In the genomic region with DNA sequence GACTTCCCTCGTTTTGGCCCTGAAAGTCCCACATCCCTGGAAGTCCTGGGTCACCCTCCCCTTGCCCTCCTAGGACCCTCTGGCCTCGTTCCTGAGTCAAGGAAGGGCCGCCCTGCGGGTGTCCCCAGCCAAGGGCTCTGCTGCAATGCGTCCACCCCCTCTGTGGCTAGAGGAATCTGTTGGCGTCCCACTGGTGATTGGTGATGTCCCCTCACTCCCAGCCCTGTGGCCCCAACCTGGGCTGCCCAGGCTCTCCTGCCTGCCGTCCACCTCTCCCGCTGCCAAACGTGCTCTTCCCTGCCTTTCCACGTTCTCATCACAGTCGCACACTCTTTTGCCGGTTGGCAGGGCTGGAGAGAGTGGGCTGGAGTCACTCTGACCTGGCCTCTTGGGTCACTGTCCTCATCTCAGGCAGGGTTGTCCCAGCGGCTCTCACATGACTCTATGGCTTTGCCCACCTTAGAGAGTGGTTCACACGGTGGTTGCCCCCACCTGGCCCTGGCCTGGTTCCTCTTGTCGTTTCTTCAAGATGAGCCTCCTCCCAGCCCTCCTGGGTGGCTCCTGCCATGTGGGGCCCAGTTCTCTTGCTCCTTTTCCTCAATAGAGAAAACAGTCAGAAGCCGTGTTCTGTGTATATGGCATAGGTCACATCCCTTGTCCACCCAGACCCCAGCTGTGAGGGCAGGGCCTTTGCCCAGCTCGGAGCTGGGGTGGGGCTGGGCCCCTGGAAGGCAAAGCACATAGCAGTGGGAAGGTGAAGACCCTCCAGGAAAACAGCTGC, we compare ENCODE assay signal across 12 cellular contexts.
DNase-seq lines count a peak whose midpoint lies in the region; ATAC-seq and TF ChIP-seq lines count a peak whose summit lies in the region.
"Had no signal": no experiment of that assay in that cellular context is flagged by ENCODE, and none has a peak within 500 bp of the region (broad histone marks: within the 10 kb centered on the region; RNA-seq: fewer than 3 reads in every experiment).

No MANE protein-coding gene starts in this region.

- no peak for TF ChIP-seq POLR2A in NB4 (IDR thresholded peaks at IDR 0.05; ENCODE audit: extremely low read depth, insufficient read length)
- no peak for TF ChIP-seq POLR2A in vagina (IDR thresholded peaks at IDR 0.05)

- TF ChIP-seq CTCF in NB4 (IDR thresholded peaks at IDR 0.05; ENCODE audit: low read depth, low read length) (no peak), vagina (IDR thresholded peaks at IDR 0.05) (no peak), GM23338 (conservative IDR thresholded peaks at IDR 0.05; ENCODE audit: low read depth in 2 of 2) (no peak)

- H3K4me2 ChIP-seq in GM23338: no peak overlapping the region

- peaks cover 30% of the 10 kb centered on the region for H3K4me1 Mint-ChIP-seq in GM23338

- peaks cover 11% of the 10 kb centered on the region for H3K27me3 Mint-ChIP-seq in GM23338 (ENCODE audit: insufficient read depth, low read depth, poor library complexity)

- no peak overlapping the region; the same call in 2 of the 3 replicates for H3K4me3 Mint-ChIP-seq in GM23338

- intact Hi-C loops in vagina (cut with DNase I): no loop called here

- H3F3A ChIP-seq in GM23338 (replicated peaks; ENCODE audit: low read depth): 0 out of 2 replicates have a peak, but pooled peaks cover 8% of the 10 kb centered on the region

- H3K36me3 Mint-ChIP-seq in GM23338 (ENCODE audit: low read depth): no peaks in the 10 kb centered on the region; the same call in 2 of the 3 replicates

- H3K27ac ChIP-seq in vagina (no peak overlapping the region), GM23338 (ENCODE audit: low read depth) (no peak overlapping the region)

- no peaks in the 10 kb centered on the region for H4K20me1 ChIP-seq in GM23338 (replicated peaks; ENCODE audit: insufficient read depth)

- no peak overlapping the region for H3K27ac Mint-ChIP-seq in GM23338

- H3K27me3 ChIP-seq in vagina (no peaks in the 10 kb centered on the region), GM23338 (ENCODE audit: insufficient read depth) (no peaks in the 10 kb centered on the region)
- H3K27me3 ChIP-seq: dorsolateral prefrontal cortex had no signal

- no peaks in the 10 kb centered on the region for H3K9me3 ChIP-seq in vagina

- no peaks in the 10 kb centered on the region for H3K79me2 ChIP-seq in GM23338 (replicated peaks; ENCODE audit: insufficient read depth)

- no peaks in the 10 kb centered on the region for H3K9me2 ChIP-seq in GM23338 (ENCODE audit: insufficient read depth)

- H2AFZ ChIP-seq in GM23338: no peak overlapping the region

- ATAC-seq in GM23338: no peak
- no peak for ATAC-seq in HG03521 (IDR thresholded peaks at IDR 0.05; ENCODE audit: unreplicated experiment)

- peak; percentile 2 for DNase-seq in stimulated activated CD4-positive, alpha-beta T cell treated with anti-CD3 and anti-CD28 coated beads, Interleukin-4, amount 100 ng/mL, for 24 hours
- DNase-seq in stimulated activated CD4-positive, alpha-beta T cell treated with anti-CD3 and anti-CD28 coated beads, Interleukin-1b, Interleukin-23, amount 100 ng/mL, for 48 hours: no peak
- no peak for DNase-seq in NB4 (ENCODE audit: low read depth)
- peak; percentile 51 for DNase-seq in islet precursor cell
- peak; percentile 75 to 85 for DNase-seq in vagina (ENCODE audit: extremely low spot score in 2 of 2)
- DNase-seq in GM23338 (ENCODE audit: low spot score): no peak
- no peak for DNase-seq in NCI-H524 treated with DMSO at 0.1 percent for 48 hours (lab: John Stamatoyannopoulos, UW)
- DNase-seq: foreskin melanocyte, NCI-H446, SHP77 had no signal

- no peaks in the 10 kb centered on the region for H3K9me3 Mint-ChIP-seq in GM23338

- H3K4me3 ChIP-seq in NB4 (ENCODE audit: low read depth, low read length) (peak overlapping the region; percentile 30), vagina (no peak overlapping the region), GM23338 (no peak overlapping the region)

- H3K36me3 ChIP-seq in vagina (no peaks in the 10 kb centered on the region), GM23338 (ENCODE audit: insufficient read depth) (no peaks in the 10 kb centered on the region)

- H3K4me1 ChIP-seq in vagina (peaks cover 7% of the 10 kb centered on the region), GM23338 (ENCODE audit: insufficient read depth) (no peaks in the 10 kb centered on the region)

TF ChIP-seq in GM23338, 12 proteins besides CTCF, POLR2A, EP300 and RAD21 (continues in another document):
- TF ChIP-seq, protein P1, sequence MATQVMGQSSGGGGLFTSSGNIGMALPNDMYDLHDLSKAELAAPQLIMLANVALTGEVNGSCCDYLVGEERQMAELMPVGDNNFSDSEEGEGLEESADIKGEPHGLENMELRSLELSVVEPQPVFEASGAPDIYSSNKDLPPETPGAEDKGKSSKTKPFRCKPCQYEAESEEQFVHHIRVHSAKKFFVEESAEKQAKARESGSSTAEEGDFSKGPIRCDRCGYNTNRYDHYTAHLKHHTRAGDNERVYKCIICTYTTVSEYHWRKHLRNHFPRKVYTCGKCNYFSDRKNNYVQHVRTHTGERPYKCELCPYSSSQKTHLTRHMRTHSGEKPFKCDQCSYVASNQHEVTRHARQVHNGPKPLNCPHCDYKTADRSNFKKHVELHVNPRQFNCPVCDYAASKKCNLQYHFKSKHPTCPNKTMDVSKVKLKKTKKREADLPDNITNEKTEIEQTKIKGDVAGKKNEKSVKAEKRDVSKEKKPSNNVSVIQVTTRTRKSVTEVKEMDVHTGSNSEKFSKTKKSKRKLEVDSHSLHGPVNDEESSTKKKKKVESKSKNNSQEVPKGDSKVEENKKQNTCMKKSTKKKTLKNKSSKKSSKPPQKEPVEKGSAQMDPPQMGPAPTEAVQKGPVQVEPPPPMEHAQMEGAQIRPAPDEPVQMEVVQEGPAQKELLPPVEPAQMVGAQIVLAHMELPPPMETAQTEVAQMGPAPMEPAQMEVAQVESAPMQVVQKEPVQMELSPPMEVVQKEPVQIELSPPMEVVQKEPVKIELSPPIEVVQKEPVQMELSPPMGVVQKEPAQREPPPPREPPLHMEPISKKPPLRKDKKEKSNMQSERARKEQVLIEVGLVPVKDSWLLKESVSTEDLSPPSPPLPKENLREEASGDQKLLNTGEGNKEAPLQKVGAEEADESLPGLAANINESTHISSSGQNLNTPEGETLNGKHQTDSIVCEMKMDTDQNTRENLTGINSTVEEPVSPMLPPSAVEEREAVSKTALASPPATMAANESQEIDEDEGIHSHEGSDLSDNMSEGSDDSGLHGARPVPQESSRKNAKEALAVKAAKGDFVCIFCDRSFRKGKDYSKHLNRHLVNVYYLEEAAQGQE (IDR thresholded peaks at IDR 0.05; ENCODE audit: unreplicated experiment): no peak
- TF ChIP-seq, protein P2, sequence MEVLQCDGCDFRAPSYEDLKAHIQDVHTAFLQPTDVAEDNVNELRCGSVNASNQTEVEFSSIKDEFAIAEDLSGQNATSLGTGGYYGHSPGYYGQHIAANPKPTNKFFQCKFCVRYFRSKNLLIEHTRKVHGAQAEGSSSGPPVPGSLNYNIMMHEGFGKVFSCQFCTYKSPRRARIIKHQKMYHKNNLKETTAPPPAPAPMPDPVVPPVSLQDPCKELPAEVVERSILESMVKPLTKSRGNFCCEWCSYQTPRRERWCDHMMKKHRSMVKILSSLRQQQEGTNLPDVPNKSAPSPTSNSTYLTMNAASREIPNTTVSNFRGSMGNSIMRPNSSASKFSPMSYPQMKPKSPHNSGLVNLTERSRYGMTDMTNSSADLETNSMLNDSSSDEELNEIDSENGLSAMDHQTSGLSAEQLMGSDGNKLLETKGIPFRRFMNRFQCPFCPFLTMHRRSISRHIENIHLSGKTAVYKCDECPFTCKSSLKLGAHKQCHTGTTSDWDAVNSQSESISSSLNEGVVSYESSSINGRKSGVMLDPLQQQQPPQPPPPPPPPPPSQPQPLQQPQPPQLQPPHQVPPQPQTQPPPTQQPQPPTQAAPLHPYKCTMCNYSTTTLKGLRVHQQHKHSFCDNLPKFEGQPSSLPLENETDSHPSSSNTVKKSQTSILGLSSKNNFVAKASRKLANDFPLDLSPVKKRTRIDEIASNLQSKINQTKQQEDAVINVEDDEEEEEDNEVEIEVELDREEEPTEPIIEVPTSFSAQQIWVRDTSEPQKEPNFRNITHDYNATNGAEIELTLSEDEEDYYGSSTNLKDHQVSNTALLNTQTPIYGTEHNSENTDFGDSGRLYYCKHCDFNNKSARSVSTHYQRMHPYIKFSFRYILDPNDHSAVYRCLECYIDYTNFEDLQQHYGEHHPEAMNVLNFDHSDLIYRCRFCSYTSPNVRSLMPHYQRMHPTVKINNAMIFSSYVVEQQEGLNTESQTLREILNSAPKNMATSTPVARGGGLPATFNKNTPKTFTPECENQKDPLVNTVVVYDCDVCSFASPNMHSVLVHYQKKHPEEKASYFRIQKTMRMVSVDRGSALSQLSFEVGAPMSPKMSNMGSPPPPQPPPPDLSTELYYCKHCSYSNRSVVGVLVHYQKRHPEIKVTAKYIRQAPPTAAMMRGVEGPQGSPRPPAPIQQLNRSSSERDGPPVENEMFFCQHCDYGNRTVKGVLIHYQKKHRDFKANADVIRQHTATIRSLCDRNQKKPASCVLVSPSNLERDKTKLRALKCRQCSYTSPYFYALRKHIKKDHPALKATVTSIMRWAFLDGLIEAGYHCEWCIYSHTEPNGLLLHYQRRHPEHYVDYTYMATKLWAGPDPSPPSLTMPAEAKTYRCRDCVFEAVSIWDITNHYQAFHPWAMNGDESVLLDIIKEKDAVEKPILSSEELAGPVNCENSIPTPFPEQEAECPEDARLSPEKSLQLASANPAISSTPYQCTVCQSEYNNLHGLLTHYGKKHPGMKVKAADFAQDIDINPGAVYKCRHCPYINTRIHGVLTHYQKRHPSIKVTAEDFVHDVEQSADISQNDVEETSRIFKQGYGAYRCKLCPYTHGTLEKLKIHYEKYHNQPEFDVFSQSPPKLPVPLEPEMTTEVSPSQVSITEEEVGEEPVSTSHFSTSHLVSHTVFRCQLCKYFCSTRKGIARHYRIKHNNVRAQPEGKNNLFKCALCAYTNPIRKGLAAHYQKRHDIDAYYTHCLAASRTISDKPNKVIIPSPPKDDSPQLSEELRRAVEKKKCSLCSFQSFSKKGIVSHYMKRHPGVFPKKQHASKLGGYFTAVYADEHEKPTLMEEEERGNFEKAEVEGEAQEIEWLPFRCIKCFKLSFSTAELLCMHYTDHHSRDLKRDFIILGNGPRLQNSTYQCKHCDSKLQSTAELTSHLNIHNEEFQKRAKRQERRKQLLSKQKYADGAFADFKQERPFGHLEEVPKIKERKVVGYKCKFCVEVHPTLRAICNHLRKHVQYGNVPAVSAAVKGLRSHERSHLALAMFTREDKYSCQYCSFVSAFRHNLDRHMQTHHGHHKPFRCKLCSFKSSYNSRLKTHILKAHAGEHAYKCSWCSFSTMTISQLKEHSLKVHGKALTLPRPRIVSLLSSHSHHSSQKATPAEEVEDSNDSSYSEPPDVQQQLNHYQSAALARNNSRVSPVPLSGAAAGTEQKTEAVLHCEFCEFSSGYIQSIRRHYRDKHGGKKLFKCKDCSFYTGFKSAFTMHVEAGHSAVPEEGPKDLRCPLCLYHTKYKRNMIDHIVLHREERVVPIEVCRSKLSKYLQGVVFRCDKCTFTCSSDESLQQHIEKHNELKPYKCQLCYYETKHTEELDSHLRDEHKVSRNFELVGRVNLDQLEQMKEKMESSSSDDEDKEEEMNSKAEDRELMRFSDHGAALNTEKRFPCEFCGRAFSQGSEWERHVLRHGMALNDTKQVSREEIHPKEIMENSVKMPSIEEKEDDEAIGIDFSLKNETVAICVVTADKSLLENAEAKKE (CRISPR knock-in tag; IDR thresholded peaks at IDR 0.05): no peak

Comparison
In these comparisons a context has a peak if more than half of its experiments do, and no peak if none do; other contexts are left out.
1. DNase-seq: peak in stimulated activated CD4-positive, alpha-beta T cell treated with anti-CD3 and anti-CD28 coated beads, Interleukin-4, amount 100 ng/mL, for 24 hours (single experiment), islet precursor cell (single experiment) and vagina (2 of 2); none in stimulated activated CD4-positive, alpha-beta T cell treated with anti-CD3 and anti-CD28 coated beads, Interleukin-1b, Interleukin-23, amount 100 ng/mL, for 48 hours (single experiment), NB4 (single experiment), GM23338 (single experiment) and NCI-H524 treated with DMSO at 0.1 percent for 48 hours (single experiment).